In the genomic region with DNA sequence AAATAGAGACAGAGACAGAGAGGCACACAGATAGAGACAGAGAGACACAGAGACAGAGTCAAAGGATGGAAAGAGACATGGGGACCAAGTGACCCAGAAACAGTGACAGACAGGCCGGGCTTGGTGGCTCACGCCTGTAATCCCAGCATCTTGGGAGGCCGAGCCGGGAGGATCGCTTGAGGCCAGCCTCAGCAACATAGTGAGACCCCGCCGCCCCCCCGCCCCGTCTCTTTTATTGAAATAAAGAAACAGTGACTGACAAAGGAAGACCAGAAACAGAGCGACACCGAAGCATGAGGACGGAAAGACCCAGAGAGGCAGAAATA, we compare ENCODE assay signal across 1 cellular context.
TF ChIP-seq lines count a peak whose summit lies in the region.

No MANE protein-coding gene starts in this region.

TF ChIP-seq in HCT116, 20 proteins besides CTCF, POLR2A, EP300 and RAD21 (continued from another document):
- TF ChIP-seq, protein P1, sequence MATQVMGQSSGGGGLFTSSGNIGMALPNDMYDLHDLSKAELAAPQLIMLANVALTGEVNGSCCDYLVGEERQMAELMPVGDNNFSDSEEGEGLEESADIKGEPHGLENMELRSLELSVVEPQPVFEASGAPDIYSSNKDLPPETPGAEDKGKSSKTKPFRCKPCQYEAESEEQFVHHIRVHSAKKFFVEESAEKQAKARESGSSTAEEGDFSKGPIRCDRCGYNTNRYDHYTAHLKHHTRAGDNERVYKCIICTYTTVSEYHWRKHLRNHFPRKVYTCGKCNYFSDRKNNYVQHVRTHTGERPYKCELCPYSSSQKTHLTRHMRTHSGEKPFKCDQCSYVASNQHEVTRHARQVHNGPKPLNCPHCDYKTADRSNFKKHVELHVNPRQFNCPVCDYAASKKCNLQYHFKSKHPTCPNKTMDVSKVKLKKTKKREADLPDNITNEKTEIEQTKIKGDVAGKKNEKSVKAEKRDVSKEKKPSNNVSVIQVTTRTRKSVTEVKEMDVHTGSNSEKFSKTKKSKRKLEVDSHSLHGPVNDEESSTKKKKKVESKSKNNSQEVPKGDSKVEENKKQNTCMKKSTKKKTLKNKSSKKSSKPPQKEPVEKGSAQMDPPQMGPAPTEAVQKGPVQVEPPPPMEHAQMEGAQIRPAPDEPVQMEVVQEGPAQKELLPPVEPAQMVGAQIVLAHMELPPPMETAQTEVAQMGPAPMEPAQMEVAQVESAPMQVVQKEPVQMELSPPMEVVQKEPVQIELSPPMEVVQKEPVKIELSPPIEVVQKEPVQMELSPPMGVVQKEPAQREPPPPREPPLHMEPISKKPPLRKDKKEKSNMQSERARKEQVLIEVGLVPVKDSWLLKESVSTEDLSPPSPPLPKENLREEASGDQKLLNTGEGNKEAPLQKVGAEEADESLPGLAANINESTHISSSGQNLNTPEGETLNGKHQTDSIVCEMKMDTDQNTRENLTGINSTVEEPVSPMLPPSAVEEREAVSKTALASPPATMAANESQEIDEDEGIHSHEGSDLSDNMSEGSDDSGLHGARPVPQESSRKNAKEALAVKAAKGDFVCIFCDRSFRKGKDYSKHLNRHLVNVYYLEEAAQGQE (IDR thresholded peaks at IDR 0.05; ENCODE audit: low read depth): no peak
- TF ChIP-seq YY1 (IDR thresholded peaks at IDR 0.05; ENCODE audit: extremely low read depth, insufficient replicate concordance, low read depth, low read length): no peak
- no peak for TF ChIP-seq JUND (IDR thresholded peaks at IDR 0.05)
- no peak for TF ChIP-seq ELF1 (IDR thresholded peaks at IDR 0.05; ENCODE audit: borderline replicate concordance, low read depth)
- TF ChIP-seq CBX3 (IDR thresholded peaks at IDR 0.05; ENCODE audit: low read depth): no peak
- no peak for TF ChIP-seq CEBPB (IDR thresholded peaks at IDR 0.05; ENCODE audit: low read depth)
